9 cellular contexts compared by ENCODE assay signal in the genomic region with DNA sequence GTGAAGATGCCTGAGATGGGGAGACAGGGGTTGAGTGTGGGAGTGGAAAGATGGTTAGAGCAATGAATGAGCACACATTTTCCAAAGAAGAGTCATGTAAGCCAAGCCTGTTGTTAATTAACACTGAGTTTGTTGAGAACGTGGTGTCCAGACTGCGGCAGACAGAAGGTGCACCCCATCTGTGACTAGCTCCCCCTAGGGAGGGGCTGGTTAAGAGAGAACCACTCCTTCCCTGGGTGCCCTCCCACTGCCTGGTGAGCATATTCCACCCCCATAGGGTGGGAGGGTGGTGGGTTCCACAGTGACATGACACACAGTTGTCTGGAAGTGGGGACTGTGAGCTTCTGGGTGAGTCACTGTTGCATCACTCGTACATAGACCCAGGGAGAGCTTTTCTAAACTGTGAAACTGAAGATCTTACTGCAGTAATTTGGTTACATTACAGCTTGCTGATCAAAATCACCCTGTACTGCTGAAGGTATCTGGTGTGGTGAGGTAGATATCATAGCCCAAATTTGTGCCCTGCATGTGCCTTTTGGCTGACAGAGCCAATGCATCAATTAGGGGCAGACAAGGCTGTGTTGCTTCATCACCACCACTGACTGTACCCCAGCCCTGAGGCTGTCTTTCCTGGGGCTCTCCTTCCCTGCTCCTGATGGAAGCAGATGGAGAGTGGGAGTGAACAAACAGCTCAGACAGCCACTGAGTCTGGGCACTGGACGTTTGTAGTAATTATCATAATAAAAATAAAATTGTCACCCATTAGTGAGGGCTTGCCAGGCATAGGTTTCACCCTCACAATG.
DNase-seq lines count a peak whose midpoint lies in the region; ATAC-seq and TF ChIP-seq lines count a peak whose summit lies in the region.
"Had no signal": no experiment of that assay in that cellular context is flagged by ENCODE, and none has a peak within 500 bp of the region (broad histone marks: within the 10 kb centered on the region; RNA-seq: fewer than 3 reads in every experiment).

No MANE protein-coding gene starts in this region.

- no TSS peak for BruUV-seq in MCF 10A (replicated peaks; lab: Mats Ljungman, UMichigan)

- DNase-seq in MCF 10A (ENCODE audit: unreplicated experiment): peak; percentile 72
- no peak for DNase-seq in breast epithelium (ENCODE audit: low spot score in 2 of 2)
- peak; percentile 54 for DNase-seq in middle frontal gyrus (ENCODE audit: extremely low spot score, low spot score)
- no peak for DNase-seq in upper lobe of right lung
- no peak for DNase-seq in osteocyte (ENCODE audit: extremely low spot score, unreplicated experiment)
- no peak for DNase-seq in GM10266 (ENCODE audit: extremely low spot score)

- H3K27me3 Mint-ChIP-seq in MCF 10A (ENCODE audit: insufficient read depth, unreplicated experiment) (peaks cover 7% of the 10 kb centered on the region), osteocyte (ENCODE audit: unreplicated experiment) (peaks cover 10% of the 10 kb centered on the region)
- H3K27me3 Mint-ChIP-seq in activated naive CD8-positive, alpha-beta T cell: peaks cover 2% of the 10 kb centered on the region

- CTCF ChIA-PET in MCF 10A (lab: Yijun Ruan, JAX): interaction anchor here (0.6 to 2.8 kb wide), 6 partner anchors 11 to 820 kb away, joined by 3 to 16 read pairs (median 3); no protein-coding TSS in a partner anchor

- TF ChIP-seq CTCF in MCF 10A (IDR thresholded peaks at IDR 0.05; ENCODE audit: unreplicated experiment): no peak
- no peak for TF ChIP-seq CTCF in breast epithelium (IDR thresholded peaks at IDR 0.05)
- TF ChIP-seq CTCF in upper lobe of right lung (IDR thresholded peaks at IDR 0.05): no peak
- TF ChIP-seq CTCF in osteocyte (IDR thresholded peaks at IDR 0.05): no peak
- no peak for TF ChIP-seq CTCF in GM10266 (IDR thresholded peaks at IDR 0.05; ENCODE audit: control insufficient read depth, insufficient read depth, low read depth, missing control alignments)

- no peak overlapping the region for H3K4me3 Mint-ChIP-seq in MCF 10A (ENCODE audit: unreplicated experiment)
- H3K4me3 Mint-ChIP-seq in activated naive CD8-positive, alpha-beta T cell: no peak overlapping the region
- H3K4me3 Mint-ChIP-seq in osteocyte (ENCODE audit: unreplicated experiment): no peak overlapping the region

- H3K4me1 ChIP-seq in breast epithelium (no peaks in the 10 kb centered on the region), upper lobe of right lung (no peaks in the 10 kb centered on the region)

- H3K27ac ChIP-seq in breast epithelium (peak overlapping the region in 1 of 2 donors; percentile 69), upper lobe of right lung (no peak overlapping the region)
- H3K27ac ChIP-seq: coronary artery had no signal

- H3K9me3 Mint-ChIP-seq in MCF 10A (ENCODE audit: unreplicated experiment): no peaks in the 10 kb centered on the region
- no peaks in the 10 kb centered on the region for H3K9me3 Mint-ChIP-seq in activated naive CD8-positive, alpha-beta T cell (ENCODE audit: low read depth)
- no peaks in the 10 kb centered on the region for H3K9me3 Mint-ChIP-seq in osteocyte (ENCODE audit: unreplicated experiment)

- no peaks in the 10 kb centered on the region for H3K9me3 ChIP-seq in breast epithelium
- no peaks in the 10 kb centered on the region for H3K9me3 ChIP-seq in upper lobe of right lung

- intact Hi-C loops in MCF 10A (cut with micrococcal nuclease) (loop anchor here (1.0 to 10.0 kb wide), 2 partner anchors 8 to 73 kb away; no protein-coding TSS in a partner anchor), breast epithelium (cut with DNase I; ENCODE audit: low total_unique reads) (no loop called here), upper lobe of right lung (cut with DNase I) (no loop called here)

- H3K4me1 Mint-ChIP-seq in MCF 10A (ENCODE audit: insufficient read depth, unreplicated experiment): peaks cover 18% of the 10 kb centered on the region
- peaks cover 1% of the 10 kb centered on the region for H3K4me1 Mint-ChIP-seq in activated naive CD8-positive, alpha-beta T cell (ENCODE audit: low read depth)
- H3K4me1 Mint-ChIP-seq in osteocyte (ENCODE audit: unreplicated experiment): peaks cover 6% of the 10 kb centered on the region

- ATAC-seq in upper lobe of right lung (peak; percentile 16), GM21737 (IDR thresholded peaks at IDR 0.05; ENCODE audit: unreplicated experiment) (no peak)

- H3K36me3 ChIP-seq in breast epithelium: no peaks in the 10 kb centered on the region
- no peaks in the 10 kb centered on the region for H3K36me3 ChIP-seq in upper lobe of right lung

- POLR2A ChIA-PET in MCF 10A (lab: Yijun Ruan, JAX): interaction anchor here (0.5 to 0.7 kb wide), 2 partner anchors 34 to 71 kb away, joined by 3 read pairs; no protein-coding TSS in a partner anchor

- TF ChIP-seq POLR2A in breast epithelium (IDR thresholded peaks at IDR 0.05): no peak

- H3K4me3 ChIP-seq in breast epithelium (no peak overlapping the region), upper lobe of right lung (no peak overlapping the region)
- H3K4me3 ChIP-seq: coronary artery had no signal

- H3K27ac Mint-ChIP-seq in MCF 10A (ENCODE audit: low read depth, unreplicated experiment) (no peak overlapping the region), osteocyte (ENCODE audit: unreplicated experiment) (no peak overlapping the region)
- H3K27ac Mint-ChIP-seq in activated naive CD8-positive, alpha-beta T cell: peak overlapping the region; percentile 41

- peaks cover under 1% of the 10 kb centered on the region for H3K36me3 Mint-ChIP-seq in MCF 10A (ENCODE audit: insufficient read depth, unreplicated experiment)
- no peaks in the 10 kb centered on the region for H3K36me3 Mint-ChIP-seq in activated naive CD8-positive, alpha-beta T cell
- H3K36me3 Mint-ChIP-seq in osteocyte (ENCODE audit: unreplicated experiment): no peaks in the 10 kb centered on the region

- H3K27me3 ChIP-seq in breast epithelium (no peaks in the 10 kb centered on the region), upper lobe of right lung (no peaks in the 10 kb centered on the region)

Comparison
In these comparisons a context has a peak if more than half of its experiments do, and no peak if none do; other contexts are left out.
1. DNase-seq: peak in MCF 10A (single experiment) and middle frontal gyrus (single experiment); none in breast epithelium (0 of 2), upper lobe of right lung (single experiment), osteocyte (single experiment) and GM10266 (single experiment).